ENCODE assay signal across 1 cellular context in genomic region chr2:43142921-43143438, GRCh38.
TF ChIP-seq lines count a peak whose summit lies in the region.

No MANE protein-coding gene starts in this region.

TF ChIP-seq in HepG2, 621 proteins besides CTCF, POLR2A, EP300 and RAD21 (continued from another document and continues in another):
- TF ChIP-seq, protein P1, sequence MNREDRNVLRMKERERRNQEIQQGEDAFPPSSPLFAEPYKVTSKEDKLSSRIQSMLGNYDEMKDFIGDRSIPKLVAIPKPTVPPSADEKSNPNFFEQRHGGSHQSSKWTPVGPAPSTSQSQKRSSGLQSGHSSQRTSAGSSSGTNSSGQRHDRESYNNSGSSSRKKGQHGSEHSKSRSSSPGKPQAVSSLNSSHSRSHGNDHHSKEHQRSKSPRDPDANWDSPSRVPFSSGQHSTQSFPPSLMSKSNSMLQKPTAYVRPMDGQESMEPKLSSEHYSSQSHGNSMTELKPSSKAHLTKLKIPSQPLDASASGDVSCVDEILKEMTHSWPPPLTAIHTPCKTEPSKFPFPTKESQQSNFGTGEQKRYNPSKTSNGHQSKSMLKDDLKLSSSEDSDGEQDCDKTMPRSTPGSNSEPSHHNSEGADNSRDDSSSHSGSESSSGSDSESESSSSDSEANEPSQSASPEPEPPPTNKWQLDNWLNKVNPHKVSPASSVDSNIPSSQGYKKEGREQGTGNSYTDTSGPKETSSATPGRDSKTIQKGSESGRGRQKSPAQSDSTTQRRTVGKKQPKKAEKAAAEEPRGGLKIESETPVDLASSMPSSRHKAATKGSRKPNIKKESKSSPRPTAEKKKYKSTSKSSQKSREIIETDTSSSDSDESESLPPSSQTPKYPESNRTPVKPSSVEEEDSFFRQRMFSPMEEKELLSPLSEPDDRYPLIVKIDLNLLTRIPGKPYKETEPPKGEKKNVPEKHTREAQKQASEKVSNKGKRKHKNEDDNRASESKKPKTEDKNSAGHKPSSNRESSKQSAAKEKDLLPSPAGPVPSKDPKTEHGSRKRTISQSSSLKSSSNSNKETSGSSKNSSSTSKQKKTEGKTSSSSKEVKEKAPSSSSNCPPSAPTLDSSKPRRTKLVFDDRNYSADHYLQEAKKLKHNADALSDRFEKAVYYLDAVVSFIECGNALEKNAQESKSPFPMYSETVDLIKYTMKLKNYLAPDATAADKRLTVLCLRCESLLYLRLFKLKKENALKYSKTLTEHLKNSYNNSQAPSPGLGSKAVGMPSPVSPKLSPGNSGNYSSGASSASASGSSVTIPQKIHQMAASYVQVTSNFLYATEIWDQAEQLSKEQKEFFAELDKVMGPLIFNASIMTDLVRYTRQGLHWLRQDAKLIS (CRISPR knock-in tag; IDR thresholded peaks at IDR 0.05) = no peak
- no peak for TF ChIP-seq CSRNP1 (CRISPR knock-in tag; IDR thresholded peaks at IDR 0.05)
- TF ChIP-seq, protein P2, sequence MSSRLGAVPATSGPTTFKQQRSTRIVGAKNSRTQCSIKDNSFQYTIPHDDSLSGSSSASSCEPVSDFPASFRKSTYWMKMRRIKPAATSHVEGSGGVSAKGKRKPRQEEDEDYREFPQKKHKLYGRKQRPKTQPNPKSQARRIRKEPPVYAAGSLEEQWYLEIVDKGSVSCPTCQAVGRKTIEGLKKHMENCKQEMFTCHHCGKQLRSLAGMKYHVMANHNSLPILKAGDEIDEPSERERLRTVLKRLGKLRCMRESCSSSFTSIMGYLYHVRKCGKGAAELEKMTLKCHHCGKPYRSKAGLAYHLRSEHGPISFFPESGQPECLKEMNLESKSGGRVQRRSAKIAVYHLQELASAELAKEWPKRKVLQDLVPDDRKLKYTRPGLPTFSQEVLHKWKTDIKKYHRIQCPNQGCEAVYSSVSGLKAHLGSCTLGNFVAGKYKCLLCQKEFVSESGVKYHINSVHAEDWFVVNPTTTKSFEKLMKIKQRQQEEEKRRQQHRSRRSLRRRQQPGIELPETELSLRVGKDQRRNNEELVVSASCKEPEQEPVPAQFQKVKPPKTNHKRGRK (CRISPR knock-in tag; IDR thresholded peaks at IDR 0.05) = no peak
- no peak for TF ChIP-seq TBX2 (CRISPR knock-in tag; IDR thresholded peaks at IDR 0.05; ENCODE audit: borderline replicate concordance)
- TF ChIP-seq RFXANK (CRISPR knock-in tag; IDR thresholded peaks at IDR 0.05) = no peak
- no peak for TF ChIP-seq POLR2AphosphoS2 (IDR thresholded peaks at IDR 0.05; ENCODE audit: low read depth, low read length)
- no peak for TF ChIP-seq TOE1 (CRISPR knock-in tag; IDR thresholded peaks at IDR 0.05)
- TF ChIP-seq ATF5 (CRISPR knock-in tag; IDR thresholded peaks at IDR 0.05; ENCODE audit: low read depth) = no peak
- no peak for TF ChIP-seq TOPORS (CRISPR knock-in tag; IDR thresholded peaks at IDR 0.05)
- TF ChIP-seq SOX6 (IDR thresholded peaks at IDR 0.05) = no peak
- 0 out of 2 replicates have a peak, but pooled peaks have one; percentile 18 for TF ChIP-seq SOX6 (CRISPR knock-in tag; IDR thresholded peaks at IDR 0.05)
- no peak for TF ChIP-seq POLR2AphosphoS5 (IDR thresholded peaks at IDR 0.05; ENCODE audit: low read depth, low read length)
- TF ChIP-seq WIZ (CRISPR knock-in tag; IDR thresholded peaks at IDR 0.05) = no peak
- peak; percentile 75 for TF ChIP-seq NFYB (CRISPR knock-in tag; IDR thresholded peaks at IDR 0.05)
- TF ChIP-seq ZNF24 (IDR thresholded peaks at IDR 0.05) = no peak
- no peak for TF ChIP-seq ETV6 (CRISPR knock-in tag; conservative IDR thresholded peaks at IDR 0.05)
- TF ChIP-seq HIVEP1 (CRISPR knock-in tag; IDR thresholded peaks at IDR 0.05) = no peak
- TF ChIP-seq, protein P3, sequence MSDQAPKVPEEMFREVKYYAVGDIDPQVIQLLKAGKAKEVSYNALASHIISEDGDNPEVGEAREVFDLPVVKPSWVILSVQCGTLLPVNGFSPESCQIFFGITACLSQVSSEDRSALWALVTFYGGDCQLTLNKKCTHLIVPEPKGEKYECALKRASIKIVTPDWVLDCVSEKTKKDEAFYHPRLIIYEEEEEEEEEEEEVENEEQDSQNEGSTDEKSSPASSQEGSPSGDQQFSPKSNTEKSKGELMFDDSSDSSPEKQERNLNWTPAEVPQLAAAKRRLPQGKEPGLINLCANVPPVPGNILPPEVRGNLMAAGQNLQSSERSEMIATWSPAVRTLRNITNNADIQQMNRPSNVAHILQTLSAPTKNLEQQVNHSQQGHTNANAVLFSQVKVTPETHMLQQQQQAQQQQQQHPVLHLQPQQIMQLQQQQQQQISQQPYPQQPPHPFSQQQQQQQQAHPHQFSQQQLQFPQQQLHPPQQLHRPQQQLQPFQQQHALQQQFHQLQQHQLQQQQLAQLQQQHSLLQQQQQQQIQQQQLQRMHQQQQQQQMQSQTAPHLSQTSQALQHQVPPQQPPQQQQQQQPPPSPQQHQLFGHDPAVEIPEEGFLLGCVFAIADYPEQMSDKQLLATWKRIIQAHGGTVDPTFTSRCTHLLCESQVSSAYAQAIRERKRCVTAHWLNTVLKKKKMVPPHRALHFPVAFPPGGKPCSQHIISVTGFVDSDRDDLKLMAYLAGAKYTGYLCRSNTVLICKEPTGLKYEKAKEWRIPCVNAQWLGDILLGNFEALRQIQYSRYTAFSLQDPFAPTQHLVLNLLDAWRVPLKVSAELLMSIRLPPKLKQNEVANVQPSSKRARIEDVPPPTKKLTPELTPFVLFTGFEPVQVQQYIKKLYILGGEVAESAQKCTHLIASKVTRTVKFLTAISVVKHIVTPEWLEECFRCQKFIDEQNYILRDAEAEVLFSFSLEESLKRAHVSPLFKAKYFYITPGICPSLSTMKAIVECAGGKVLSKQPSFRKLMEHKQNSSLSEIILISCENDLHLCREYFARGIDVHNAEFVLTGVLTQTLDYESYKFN (CRISPR knock-in tag; conservative IDR thresholded peaks at IDR 0.05) = no peak
- no peak; the same call in 1 of the 2 replicates for TF ChIP-seq PITX1 (CRISPR knock-in tag; IDR thresholded peaks at IDR 0.05)
- peak; percentile 31; the same call in 1 of the 2 replicates for TF ChIP-seq KDM2A (CRISPR knock-in tag; IDR thresholded peaks at IDR 0.05; ENCODE audit: borderline replicate concordance, low read depth)
- TF ChIP-seq, protein P4, sequence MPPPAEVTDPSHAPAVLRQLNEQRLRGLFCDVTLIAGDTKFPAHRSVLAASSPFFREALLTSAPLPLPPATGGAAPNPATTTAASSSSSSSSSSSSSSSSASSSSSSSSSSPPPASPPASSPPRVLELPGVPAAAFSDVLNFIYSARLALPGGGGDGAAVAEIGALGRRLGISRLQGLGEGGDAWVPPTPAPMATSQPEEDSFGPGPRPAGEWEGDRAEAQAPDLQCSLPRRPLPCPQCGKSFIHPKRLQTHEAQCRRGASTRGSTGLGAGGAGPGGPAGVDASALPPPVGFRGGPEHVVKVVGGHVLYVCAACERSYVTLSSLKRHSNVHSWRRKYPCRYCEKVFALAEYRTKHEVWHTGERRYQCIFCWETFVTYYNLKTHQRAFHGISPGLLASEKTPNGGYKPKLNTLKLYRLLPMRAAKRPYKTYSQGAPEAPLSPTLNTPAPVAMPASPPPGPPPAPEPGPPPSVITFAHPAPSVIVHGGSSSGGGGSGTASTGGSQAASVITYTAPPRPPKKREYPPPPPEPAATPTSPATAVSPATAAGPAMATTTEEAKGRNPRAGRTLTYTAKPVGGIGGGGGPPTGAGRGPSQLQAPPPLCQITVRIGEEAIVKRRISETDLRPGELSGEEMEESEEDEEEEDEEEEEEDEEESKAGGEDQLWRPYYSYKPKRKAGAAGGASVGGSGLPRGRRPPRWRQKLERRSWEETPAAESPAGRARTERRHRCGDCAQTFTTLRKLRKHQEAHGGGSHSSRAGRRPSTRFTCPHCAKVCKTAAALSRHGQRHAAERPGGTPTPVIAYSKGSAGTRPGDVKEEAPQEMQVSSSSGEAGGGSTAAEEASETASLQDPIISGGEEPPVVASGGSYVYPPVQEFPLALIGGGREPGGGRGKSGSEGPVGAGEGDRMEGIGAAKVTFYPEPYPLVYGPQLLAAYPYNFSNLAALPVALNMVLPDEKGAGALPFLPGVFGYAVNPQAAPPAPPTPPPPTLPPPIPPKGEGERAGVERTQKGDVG (CRISPR knock-in tag; IDR thresholded peaks at IDR 0.05; ENCODE audit: borderline replicate concordance) = 0 out of 2 replicates have a peak, but pooled peaks have one; percentile 49
- TF ChIP-seq HDAC2 (CRISPR knock-in tag; IDR thresholded peaks at IDR 0.05) = 0 out of 2 replicates have a peak, but pooled peaks have one; percentile 15
- TF ChIP-seq PATZ1 (CRISPR knock-in tag; IDR thresholded peaks at IDR 0.05) = peak; percentile 51; the same call in 1 of the 2 replicates
- no peak for TF ChIP-seq ZNF451 (CRISPR knock-in tag; IDR thresholded peaks at IDR 0.05)
- TF ChIP-seq THAP11 (CRISPR knock-in tag; IDR thresholded peaks at IDR 0.05) = peak; percentile 81
- no peak for TF ChIP-seq ZNF784 (CRISPR knock-in tag; IDR thresholded peaks at IDR 0.05; ENCODE audit: borderline replicate concordance)
- TF ChIP-seq TAF15 (IDR thresholded peaks at IDR 0.05; ENCODE audit: low read depth, low read length, poor library complexity, severe bottlenecking) = no peak
- no peak for TF ChIP-seq SIN3B (IDR thresholded peaks at IDR 0.05; ENCODE audit: low read length)
- TF ChIP-seq, protein P5, sequence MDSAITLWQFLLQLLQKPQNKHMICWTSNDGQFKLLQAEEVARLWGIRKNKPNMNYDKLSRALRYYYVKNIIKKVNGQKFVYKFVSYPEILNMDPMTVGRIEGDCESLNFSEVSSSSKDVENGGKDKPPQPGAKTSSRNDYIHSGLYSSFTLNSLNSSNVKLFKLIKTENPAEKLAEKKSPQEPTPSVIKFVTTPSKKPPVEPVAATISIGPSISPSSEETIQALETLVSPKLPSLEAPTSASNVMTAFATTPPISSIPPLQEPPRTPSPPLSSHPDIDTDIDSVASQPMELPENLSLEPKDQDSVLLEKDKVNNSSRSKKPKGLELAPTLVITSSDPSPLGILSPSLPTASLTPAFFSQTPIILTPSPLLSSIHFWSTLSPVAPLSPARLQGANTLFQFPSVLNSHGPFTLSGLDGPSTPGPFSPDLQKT (CRISPR knock-in tag; IDR thresholded peaks at IDR 0.05; ENCODE audit: borderline replicate concordance) = no peak
- 0 out of 2 replicates have a peak, but pooled peaks have one; percentile 18 for TF ChIP-seq ETV5 (CRISPR knock-in tag; IDR thresholded peaks at IDR 0.05; ENCODE audit: borderline replicate concordance)
- TF ChIP-seq, protein P6, sequence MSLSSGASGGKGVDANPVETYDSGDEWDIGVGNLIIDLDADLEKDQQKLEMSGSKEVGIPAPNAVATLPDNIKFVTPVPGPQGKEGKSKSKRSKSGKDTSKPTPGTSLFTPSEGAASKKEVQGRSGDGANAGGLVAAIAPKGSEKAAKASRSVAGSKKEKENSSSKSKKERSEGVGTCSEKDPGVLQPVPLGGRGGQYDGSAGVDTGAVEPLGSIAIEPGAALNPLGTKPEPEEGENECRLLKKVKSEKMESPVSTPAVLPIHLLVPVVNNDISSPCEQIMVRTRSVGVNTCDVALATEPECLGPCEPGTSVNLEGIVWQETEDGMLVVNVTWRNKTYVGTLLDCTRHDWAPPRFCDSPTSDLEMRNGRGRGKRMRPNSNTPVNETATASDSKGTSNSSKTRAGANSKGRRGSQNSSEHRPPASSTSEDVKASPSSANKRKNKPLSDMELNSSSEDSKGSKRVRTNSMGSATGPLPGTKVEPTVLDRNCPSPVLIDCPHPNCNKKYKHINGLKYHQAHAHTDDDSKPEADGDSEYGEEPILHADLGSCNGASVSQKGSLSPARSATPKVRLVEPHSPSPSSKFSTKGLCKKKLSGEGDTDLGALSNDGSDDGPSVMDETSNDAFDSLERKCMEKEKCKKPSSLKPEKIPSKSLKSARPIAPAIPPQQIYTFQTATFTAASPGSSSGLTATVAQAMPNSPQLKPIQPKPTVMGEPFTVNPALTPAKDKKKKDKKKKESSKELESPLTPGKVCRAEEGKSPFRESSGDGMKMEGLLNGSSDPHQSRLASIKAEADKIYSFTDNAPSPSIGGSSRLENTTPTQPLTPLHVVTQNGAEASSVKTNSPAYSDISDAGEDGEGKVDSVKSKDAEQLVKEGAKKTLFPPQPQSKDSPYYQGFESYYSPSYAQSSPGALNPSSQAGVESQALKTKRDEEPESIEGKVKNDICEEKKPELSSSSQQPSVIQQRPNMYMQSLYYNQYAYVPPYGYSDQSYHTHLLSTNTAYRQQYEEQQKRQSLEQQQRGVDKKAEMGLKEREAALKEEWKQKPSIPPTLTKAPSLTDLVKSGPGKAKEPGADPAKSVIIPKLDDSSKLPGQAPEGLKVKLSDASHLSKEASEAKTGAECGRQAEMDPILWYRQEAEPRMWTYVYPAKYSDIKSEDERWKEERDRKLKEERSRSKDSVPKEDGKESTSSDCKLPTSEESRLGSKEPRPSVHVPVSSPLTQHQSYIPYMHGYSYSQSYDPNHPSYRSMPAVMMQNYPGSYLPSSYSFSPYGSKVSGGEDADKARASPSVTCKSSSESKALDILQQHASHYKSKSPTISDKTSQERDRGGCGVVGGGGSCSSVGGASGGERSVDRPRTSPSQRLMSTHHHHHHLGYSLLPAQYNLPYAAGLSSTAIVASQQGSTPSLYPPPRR (CRISPR knock-in tag; IDR thresholded peaks at IDR 0.05; ENCODE audit: borderline replicate concordance) = no peak
- no peak for TF ChIP-seq ZSCAN31 (CRISPR knock-in tag; IDR thresholded peaks at IDR 0.05; ENCODE audit: low read depth)
